1 cellular context compared by ENCODE assay signal in the genomic region with DNA sequence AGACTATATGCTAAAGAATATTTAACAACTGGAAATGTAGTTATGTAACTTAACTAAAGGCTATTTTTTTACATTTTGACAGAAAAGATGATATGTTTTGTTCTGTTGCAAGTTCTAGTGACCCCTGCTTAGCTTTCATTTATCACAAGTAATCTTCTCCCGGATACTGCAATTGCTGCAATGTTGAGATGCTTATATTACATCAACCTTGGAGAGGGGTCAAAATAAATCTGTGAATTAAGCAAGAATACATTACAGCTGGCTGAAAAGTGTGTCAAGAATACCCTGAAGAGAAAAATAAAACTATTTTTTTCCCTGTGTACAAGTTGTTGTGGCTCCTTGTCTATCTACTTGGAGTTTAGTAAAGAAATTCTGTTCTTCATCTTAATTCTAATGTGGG.
TF ChIP-seq lines count a peak whose summit lies in the region.

No MANE protein-coding gene starts in this region.

TF ChIP-seq in IMR-90, 13 proteins besides CTCF, POLR2A, EP300 and RAD21 (continued from another document):
- TF ChIP-seq MXI1 (IDR thresholded peaks at IDR 0.05; ENCODE audit: borderline replicate concordance, low read depth, low read length) (no peak), CEBPB (IDR thresholded peaks at IDR 0.05; ENCODE audit: low read depth, low read length) (no peak), MAZ (IDR thresholded peaks at IDR 0.05; ENCODE audit: borderline replicate concordance, low read depth, low read length) (no peak), MAFK (IDR thresholded peaks at IDR 0.05; ENCODE audit: low read depth, low read length) (no peak), SMC3 (IDR thresholded peaks at IDR 0.05; ENCODE audit: low read depth, low read length) (no peak)
